Comparison of ENCODE assay signal across 20 cellular contexts in the genomic region with DNA sequence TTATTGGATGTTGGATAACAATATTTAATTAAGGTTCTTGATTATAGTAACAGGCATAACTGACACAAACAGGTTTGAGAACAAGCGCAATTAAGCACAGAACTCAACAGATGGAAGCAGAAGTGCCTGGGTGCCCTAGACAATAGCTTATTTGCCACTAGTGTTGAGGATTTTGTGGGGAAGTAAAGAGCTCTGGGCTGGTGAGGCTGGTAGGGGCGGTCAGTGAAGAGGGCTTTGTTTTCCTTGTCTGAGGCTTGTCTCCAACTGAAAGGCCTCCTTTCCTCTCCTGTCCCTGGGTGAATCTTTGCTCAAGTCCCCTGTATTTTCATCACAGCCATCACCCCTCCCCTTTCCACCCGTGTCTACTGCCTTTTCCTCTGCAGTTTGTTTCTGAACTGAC.
DNase-seq lines count a peak whose midpoint lies in the region; ATAC-seq, FAIRE-seq and TF ChIP-seq lines count a peak whose summit lies in the region.
"Had no signal": no experiment of that assay in that cellular context is flagged by ENCODE, and none has a peak within 500 bp of the region (broad histone marks: within the 10 kb centered on the region; RNA-seq: fewer than 3 reads in every experiment).

No MANE protein-coding gene starts in this region.

- peak overlapping the region; percentile 83 for H3K27ac Mint-ChIP-seq in mesothelial cell of epicardium
- no peak overlapping the region for H3K27ac Mint-ChIP-seq in stimulated activated effector memory CD8-positive, alpha-beta T cell treated with anti-CD3 and anti-CD28 coated beads, Interleukin-12 subunit alpha, Interleukin-12 subunit beta, amount 100 ng/mL, for 72 hours
- H3K27ac Mint-ChIP-seq: activated naive CD8-positive, alpha-beta T cell treated with anti-CD3 and anti-CD28 coated beads, Interleukin-2, amount 10 ng/mL, durations not matched to agents 7 days and 5 days; CD4-positive, alpha-beta memory T cell had no signal

- intact Hi-C loops in body of pancreas (cut with DNase I) = no loop called here

- H3K9me3 Mint-ChIP-seq in mesothelial cell of epicardium = no peaks in the 10 kb centered on the region
- H3K9me3 Mint-ChIP-seq in stimulated activated effector memory CD8-positive, alpha-beta T cell treated with anti-CD3 and anti-CD28 coated beads, Interleukin-12 subunit alpha, Interleukin-12 subunit beta, amount 100 ng/mL, for 72 hours = no peaks in the 10 kb centered on the region
- H3K9me3 Mint-ChIP-seq: activated T-cell treated with anti-CD3 and anti-CD28 coated beads, Interleukin-2, amount 50 U/mL, for 4 hours; CD4-positive, alpha-beta memory T cell; central memory CD8-positive, alpha-beta T cell had no signal

- ATAC-seq in body of pancreas = no peak
- ATAC-seq in stimulated activated effector memory CD8-positive, alpha-beta T cell treated with anti-CD3 and anti-CD28 coated beads, Interleukin-12 subunit alpha, Interleukin-12 subunit beta, amount 100 ng/mL, for 72 hours = no peak
- ATAC-seq: activated T-cell treated with anti-CD3 and anti-CD28 coated beads, Interleukin-2, amount 50 U/mL, for 4 hours; mucosa of descending colon had no signal

- H3K9ac ChIP-seq in Karpas-422 (ENCODE audit: low read length) = no peak overlapping the region
- H3K9ac ChIP-seq: KMS-11 had no signal

- H3K36me3 ChIP-seq in body of pancreas (replicated peaks in 1 of 2; ENCODE audit: insufficient read depth in 1 of 2, low read depth in 2 of 2) = no peaks in the 10 kb centered on the region
- H3K36me3 ChIP-seq in Karpas-422 (ENCODE audit: insufficient read depth, low read length) = no peaks in the 10 kb centered on the region
- no peaks in the 10 kb centered on the region for H3K36me3 ChIP-seq in small intestine (ENCODE audit: control insufficient read depth in 2 of 2, insufficient read depth in 2 of 2, low read length in 2 of 2)

- H3K9me3 ChIP-seq in body of pancreas = no peaks in the 10 kb centered on the region
- no peaks in the 10 kb centered on the region for H3K9me3 ChIP-seq in Karpas-422 (ENCODE audit: low read length)
- H3K9me3 ChIP-seq in small intestine (ENCODE audit: control insufficient read depth, low read depth) = no peaks in the 10 kb centered on the region
- H3K9me3 ChIP-seq: mucosa of descending colon, testis had no signal

- H3K27me3 Mint-ChIP-seq in mesothelial cell of epicardium (ENCODE audit: low read depth) = no peaks in the 10 kb centered on the region
- H3K27me3 Mint-ChIP-seq: activated naive CD8-positive, alpha-beta T cell treated with anti-CD3 and anti-CD28 coated beads, Interleukin-2, amount 10 ng/mL, durations not matched to agents 7 days and 5 days; CD4-positive, alpha-beta memory T cell; central memory CD8-positive, alpha-beta T cell had no signal

- peaks cover 98% of the 10 kb centered on the region for H3K79me2 ChIP-seq in Karpas-422 (ENCODE audit: low read length)

- 31 to 34% methylated on average over 3 of the region's 3 CpGs for WGBS in body of pancreas, 2 donors
- 82 to 86% (median 82%) methylated on average over 3 of the region's 3 CpGs for WGBS in small intestine, 3 donors

- no peaks in the 10 kb centered on the region for H4K20me1 ChIP-seq in Karpas-422 (ENCODE audit: insufficient read depth, low read depth, low read length)

- H3K4me1 ChIP-seq in body of pancreas (peaks cover 74% of the 10 kb centered on the region), Karpas-422 (ENCODE audit: low read length) (no peaks in the 10 kb centered on the region), small intestine (ENCODE audit: control insufficient read depth in 2 of 2, insufficient read depth in 1 of 2, low read depth in 1 of 2, low read length in 1 of 2) (peaks cover 3 to 7% of the 10 kb centered on the region in 2 donors)

- DNase-seq in NCI-H2171 treated with DMSO at 0.1 percent for 48 hours (lab: John Stamatoyannopoulos, UW) (peak; percentile 74), NCI-H2171 (lab: John Stamatoyannopoulos, UW) (no peak), body of pancreas (no peak), mesothelial cell of epicardium (ENCODE audit: low spot score in 2 of 2, unreplicated experiment in 2 of 2) (no peak), Karpas-422 (no peak), small intestine (no peak)
- DNase-seq in stimulated activated effector memory CD8-positive, alpha-beta T cell treated with anti-CD3 and anti-CD28 coated beads, Interleukin-12 subunit alpha, Interleukin-12 subunit beta, amount 100 ng/mL, for 72 hours (ENCODE audit: low spot score in 2 of 2) = no peak
- DNase-seq: activated CD4-positive, alpha-beta T cell treated with anti-CD3 and anti-CD28 coated beads, Interleukin-2, amount 50 U/mL, for 4 hours; activated naive CD8-positive, alpha-beta T cell treated with anti-CD3 and anti-CD28 coated beads, Interleukin-2, amount 10 ng/mL, durations not matched to agents 7 days and 5 days; activated T-cell treated with anti-CD3 and anti-CD28 coated beads, Interleukin-2, amount 50 U/mL, for 4 hours; CD4-positive, alpha-beta memory T cell; kidney; mucosa of descending colon; NCI-H2227 treated with DMSO at 0.1 percent for 48 hours; stimulated activated CD4-positive, alpha-beta T cell treated with anti-CD3 and anti-CD28 coated beads, Interleukin-12 subunit alpha, Interleukin-12 subunit beta, amount 100 ng/mL, for 4 hours; testis had no signal

- H3K4me3 ChIP-seq in body of pancreas = no peak overlapping the region
- H3K4me3 ChIP-seq in Karpas-422 (ENCODE audit: low read length) = no peak overlapping the region
- no peak overlapping the region for H3K4me3 ChIP-seq in small intestine (ENCODE audit: low read depth in 1 of 2, low read length in 2 of 2)
- H3K4me3 ChIP-seq: mucosa of descending colon, testis had no signal

- no peak overlapping the region for H3K4me3 Mint-ChIP-seq in mesothelial cell of epicardium
- no peak overlapping the region for H3K4me3 Mint-ChIP-seq in stimulated activated effector memory CD8-positive, alpha-beta T cell treated with anti-CD3 and anti-CD28 coated beads, Interleukin-12 subunit alpha, Interleukin-12 subunit beta, amount 100 ng/mL, for 72 hours
- H3K4me3 Mint-ChIP-seq: activated naive CD8-positive, alpha-beta T cell treated with anti-CD3 and anti-CD28 coated beads, Interleukin-2, amount 10 ng/mL, durations not matched to agents 7 days and 5 days; activated T-cell treated with anti-CD3 and anti-CD28 coated beads, Interleukin-2, amount 50 U/mL, for 4 hours; CD4-positive, alpha-beta memory T cell; central memory CD8-positive, alpha-beta T cell had no signal

- H3K9me2 ChIP-seq in Karpas-422 (replicated peaks; ENCODE audit: insufficient read depth, low read length) = no peaks in the 10 kb centered on the region

- H3K4me1 Mint-ChIP-seq in mesothelial cell of epicardium = peaks cover 86% of the 10 kb centered on the region
- H3K4me1 Mint-ChIP-seq in stimulated activated effector memory CD8-positive, alpha-beta T cell treated with anti-CD3 and anti-CD28 coated beads, Interleukin-12 subunit alpha, Interleukin-12 subunit beta, amount 100 ng/mL, for 72 hours = peaks cover 35% of the 10 kb centered on the region

- no peak overlapping the region for H3K4me2 ChIP-seq in Karpas-422 (ENCODE audit: low read depth, low read length, poor library complexity, severe bottlenecking)
- H3K4me2 ChIP-seq: KMS-11 had no signal

- no peak overlapping the region for H2AFZ ChIP-seq in Karpas-422 (ENCODE audit: low read length)

- TF ChIP-seq POLR2A in body of pancreas (IDR thresholded peaks at IDR 0.05) = no peak

- H3K27ac ChIP-seq in body of pancreas (peak overlapping the region in 3 of 4 donors; percentile 18 to 47 (median 41)), temporal lobe (ENCODE audit: low read depth, low read length) (peak overlapping the region; percentile 24), Karpas-422 (ENCODE audit: low read length) (no peak overlapping the region), small intestine (ENCODE audit: low read depth in 1 of 2, low read length in 1 of 2) (no peak overlapping the region)
- H3K27ac ChIP-seq: KMS-11 had no signal

- no peaks in the 10 kb centered on the region for H3K27me3 ChIP-seq in body of pancreas
- H3K27me3 ChIP-seq in Karpas-422 (ENCODE audit: low read length) = no peaks in the 10 kb centered on the region
- no peaks in the 10 kb centered on the region for H3K27me3 ChIP-seq in small intestine (ENCODE audit: control insufficient read depth in 2 of 2, insufficient read depth in 2 of 2, low read length in 2 of 2)
- H3K27me3 ChIP-seq: testis had no signal

- TF ChIP-seq CTCF in body of pancreas (IDR thresholded peaks at IDR 0.05) (no peak), mesothelial cell of epicardium (IDR thresholded peaks at IDR 0.05; ENCODE audit: unreplicated experiment) (no peak)

- FAIRE-seq in small intestine (lab: Jason Lieb, UNC) = no peak
- FAIRE-seq: G401.6, kidney had no signal

- H3K36me3 Mint-ChIP-seq in mesothelial cell of epicardium = peaks cover 1% of the 10 kb centered on the region
- no peaks in the 10 kb centered on the region for H3K36me3 Mint-ChIP-seq in stimulated activated effector memory CD8-positive, alpha-beta T cell treated with anti-CD3 and anti-CD28 coated beads, Interleukin-12 subunit alpha, Interleukin-12 subunit beta, amount 100 ng/mL, for 72 hours

Comparison
In these comparisons a context has a peak if more than half of its experiments do, and no peak if none do; other contexts are left out.
1. H3K27ac ChIP-seq: peak in body of pancreas (3 of 4) and temporal lobe (single experiment); none in Karpas-422 (single experiment) and small intestine (0 of 2).